Comparison of ENCODE assay signal across 13 cellular contexts in genomic region chr10:37855691-37856090, GRCh38. TPM values are rescaled to one million over a fixed set of nuclear protein-coding genes. Genes with fewer than 3 reads are reported as not detected.
DNase-seq lines count a peak whose midpoint lies in the region; ATAC-seq and TF ChIP-seq lines count a peak whose summit lies in the region.
"Had no signal": no experiment of that assay in that cellular context is flagged by ENCODE, and none has a peak within 500 bp of the region (broad histone marks: within the 10 kb centered on the region; RNA-seq: fewer than 3 reads in every experiment).

No MANE protein-coding gene starts in this region.

- no peak for TF ChIP-seq POLR2A in suprapubic skin (IDR thresholded peaks at IDR 0.05)

- CTCF ChIA-PET in activated naive CD4-positive, alpha-beta T cell treated with anti-CD3 and anti-CD28 coated beads, Interleukin-2, amount 10 ng/mL, durations not matched to agents 7 days and 5 days (lab: Charles Lee) = no interaction called here

- no peak for TF ChIP-seq EP300 in suprapubic skin (IDR thresholded peaks at IDR 0.05)

- H3K4me3 ChIP-seq in iPS-20b (ENCODE audit: low read length) (peak overlapping the region; percentile 88), suprapubic skin (peak overlapping the region; percentile 91)

- no peak overlapping the region for H3K27ac ChIP-seq in iPS-20b (ENCODE audit: low read length)
- H3K27ac ChIP-seq in suprapubic skin = no peak overlapping the region

- no peak for TF ChIP-seq CTCF in suprapubic skin (IDR thresholded peaks at IDR 0.05)

- H3K4me1 ChIP-seq in iPS-20b (ENCODE audit: insufficient read depth, low read length) = peaks cover 9% of the 10 kb centered on the region; the same call in 1 of the 2 replicates
- H3K4me1 ChIP-seq in suprapubic skin = peaks cover 28% of the 10 kb centered on the region

- no peak for DNase-seq in activated naive CD4-positive, alpha-beta T cell treated with anti-CD3 and anti-CD28 coated beads, Interleukin-2, amount 10 ng/mL, durations not matched to agents 7 days and 5 days
- no peak for DNase-seq in activated naive CD4-positive, alpha-beta T cell treated with anti-CD3 and anti-CD28 coated beads, Interleukin-2, amount 50 U/mL, for 72 hours (ENCODE audit: low spot score in 2 of 2)
- no peak for DNase-seq in T-helper 17 cell
- no peak for DNase-seq in suprapubic skin (ENCODE audit: low spot score in 2 of 2)
- no peak for DNase-seq in COLO829 (ENCODE audit: low spot score)
- no peak for DNase-seq in middle frontal gyrus (ENCODE audit: extremely low spot score, low spot score)
- DNase-seq: activated naive CD4-positive, alpha-beta T cell treated with Interleukin-2 at 50 U/mL for 16 hours; Calu3; NCI-H1930 had no signal

- ATAC-seq in activated naive CD4-positive, alpha-beta T cell treated with anti-CD3 and anti-CD28 coated beads, Interleukin-2, amount 50 U/mL, for 72 hours = no peak
- no peak for ATAC-seq in T-helper 17 cell
- ATAC-seq in GM21423 (IDR thresholded peaks at IDR 0.05; ENCODE audit: unreplicated experiment) = no peak

- peak overlapping the region; percentile 92 for H3K4me3 Mint-ChIP-seq in activated naive CD4-positive, alpha-beta T cell treated with anti-CD3 and anti-CD28 coated beads, Interleukin-2, amount 10 ng/mL, durations not matched to agents 7 days and 5 days
- H3K4me3 Mint-ChIP-seq in T-helper 17 cell = no peak overlapping the region

- no peaks in the 10 kb centered on the region for H3K9me3 ChIP-seq in T-helper 17 cell (ENCODE audit: control insufficient read depth, low read length, poor library complexity, severe bottlenecking)
- H3K9me3 ChIP-seq in iPS-20b (ENCODE audit: insufficient read depth, low read depth, low read length) = peaks cover 5% of the 10 kb centered on the region; the same call in 1 of the 2 replicates
- H3K9me3 ChIP-seq in suprapubic skin = no peaks in the 10 kb centered on the region
- H3K9me3 ChIP-seq: esophagus muscularis mucosa had no signal

- 39% methylated on average over 4 of the region's 4 CpGs for WGBS in suprapubic skin

- no peak overlapping the region for H3K27ac Mint-ChIP-seq in activated naive CD4-positive, alpha-beta T cell treated with anti-CD3 and anti-CD28 coated beads, Interleukin-2, amount 10 ng/mL, durations not matched to agents 7 days and 5 days
- H3K27ac Mint-ChIP-seq in activated naive CD4-positive, alpha-beta T cell treated with anti-CD3 and anti-CD28 coated beads, Interleukin-2, amount 50 U/mL, for 72 hours = peak overlapping the region in 1 of 2 donors; percentile 85
- peak overlapping the region; percentile 95 for H3K27ac Mint-ChIP-seq in T-helper 17 cell
- H3K27ac Mint-ChIP-seq: T-helper 1 cell treated with Interleukin-12 subunit alpha and Interleukin-12 subunit beta and Interleukin-4 antibody, amounts not matched to agents 30 μg/mL and 1 μg/mL, for 36 hours had no signal

- peaks cover 9% of the 10 kb centered on the region for H3K9me3 Mint-ChIP-seq in activated naive CD4-positive, alpha-beta T cell treated with anti-CD3 and anti-CD28 coated beads, Interleukin-2, amount 10 ng/mL, durations not matched to agents 7 days and 5 days
- peaks cover 0 to 5% of the 10 kb centered on the region in 2 donors for H3K9me3 Mint-ChIP-seq in activated naive CD4-positive, alpha-beta T cell treated with anti-CD3 and anti-CD28 coated beads, Interleukin-2, amount 50 U/mL, for 72 hours
- H3K9me3 Mint-ChIP-seq: T-helper 1 cell treated with Interleukin-12 subunit alpha and Interleukin-12 subunit beta and Interleukin-4 antibody, amounts not matched to agents 30 μg/mL and 1 μg/mL, for 36 hours had no signal

- H3K27me3 Mint-ChIP-seq in activated naive CD4-positive, alpha-beta T cell treated with anti-CD3 and anti-CD28 coated beads, Interleukin-2, amount 10 ng/mL, durations not matched to agents 7 days and 5 days = peaks cover 3% of the 10 kb centered on the region
- no peaks in the 10 kb centered on the region for H3K27me3 Mint-ChIP-seq in T-helper 17 cell

- H3K9ac ChIP-seq in iPS-20b (ENCODE audit: low read depth, low read length) = no peak overlapping the region; the same call in 1 of the 2 replicates

- peaks cover 6% of the 10 kb centered on the region; the same call in 1 of the 2 replicates for H3K36me3 ChIP-seq in iPS-20b (ENCODE audit: insufficient read depth, low read depth, low read length)
- no peaks in the 10 kb centered on the region for H3K36me3 ChIP-seq in suprapubic skin

- H3K27me3 ChIP-seq in iPS-20b (ENCODE audit: insufficient read depth, low read length) = peaks cover 11% of the 10 kb centered on the region
- no peaks in the 10 kb centered on the region for H3K27me3 ChIP-seq in suprapubic skin
- H3K27me3 ChIP-seq: esophagus muscularis mucosa had no signal

- peaks cover 18% of the 10 kb centered on the region for H3K36me3 Mint-ChIP-seq in activated naive CD4-positive, alpha-beta T cell treated with anti-CD3 and anti-CD28 coated beads, Interleukin-2, amount 10 ng/mL, durations not matched to agents 7 days and 5 days
- H3K36me3 Mint-ChIP-seq in activated naive CD4-positive, alpha-beta T cell treated with anti-CD3 and anti-CD28 coated beads, Interleukin-2, amount 50 U/mL, for 72 hours = peaks cover 15 to 45% of the 10 kb centered on the region in 2 donors
- peaks cover 8% of the 10 kb centered on the region for H3K36me3 Mint-ChIP-seq in T-helper 17 cell (ENCODE audit: low read depth)

- peaks cover 35% of the 10 kb centered on the region for H3K4me1 Mint-ChIP-seq in activated naive CD4-positive, alpha-beta T cell treated with anti-CD3 and anti-CD28 coated beads, Interleukin-2, amount 10 ng/mL, durations not matched to agents 7 days and 5 days
- peaks cover 34% of the 10 kb centered on the region for H3K4me1 Mint-ChIP-seq in T-helper 17 cell

RNA-seq across cellular contexts. Expression of gene ZNF248, which starts 1.7 kb away (rescaled TPM):
- total RNA-seq in activated naive CD4-positive, alpha-beta T cell treated with anti-CD3 and anti-CD28 coated beads, Interleukin-2, amount 50 U/mL, for 72 hours = 10 to 100 TPM in 1 of 2 donors, 1 to 10 TPM in 1; 7.6 to 11.3 TPM
- total RNA-seq in T-helper 17 cell (1 to 10 TPM; 4.2 to 5.5 TPM), suprapubic skin (10 to 100 TPM in 2 of 4 donors, 1 to 10 TPM in 2; 5.4 to 23.5 (median 13.1) TPM)
